ENCODE assay signal across 10 cellular contexts in genomic region chr10:117158297-117158696, GRCh38. TPM values are rescaled to one million over a fixed set of nuclear protein-coding genes. Genes with fewer than 3 reads are reported as not detected.
"Had no signal": no experiment of that assay in that cellular context is flagged by ENCODE, and none has a peak within 500 bp of the region (broad histone marks: within the 10 kb centered on the region; RNA-seq: fewer than 3 reads in every experiment).

No MANE protein-coding gene starts in this region.

- H3K9me3 ChIP-seq: HAP-1 had no signal

- H3K4me3 Mint-ChIP-seq: H9, HFFc6 had no signal

- H3K36me3 ChIP-seq: HAP-1 had no signal

- ATAC-seq: HCT116 had no signal

- H3K4me3 ChIP-seq: GM23248, HAP-1 had no signal

- H3K9ac ChIP-seq: GM23248 had no signal

- H3K27ac Mint-ChIP-seq: HFFc6 had no signal

- H2AFZ ChIP-seq: GM23248 had no signal

- DNase-seq: GM23248, GOT3, H7, H9, HCEC 1CT, HFFc6 had no signal

- H3K9me3 Mint-ChIP-seq: HFFc6 had no signal

- H3K27ac ChIP-seq: GM23248 had no signal

- FAIRE-seq: H54 had no signal

- H3K4me1 ChIP-seq: HAP-1 had no signal

RNA-seq across cellular contexts. Expression of gene VAX1, which starts 20.2 kb away (rescaled TPM):
- total RNA-seq: GM23248, H4, H9, HFFc6 had no signal
- polyA plus RNA-seq: GM23248 had no signal

RNA-seq across cellular contexts. Expression of gene KCNK18, which starts 39.0 kb away (rescaled TPM):
- total RNA-seq: GM23248, H4, H7, H9, HFFc6 had no signal
- polyA plus RNA-seq: GM23248 had no signal
